ENCODE assay signal across 2 cellular contexts in genomic region chr14:99566390-99567354, GRCh38.
A peak's percentile ranks its signal among the peaks of the same experiment; 100 is the strongest.
TF ChIP-seq lines count a peak whose summit lies in the region.

No MANE protein-coding gene starts in this region.

TF ChIP-seq in HCT116, 20 proteins besides CTCF, POLR2A, EP300 and RAD21 (continued from another document):
- TF ChIP-seq ZNF274 (IDR thresholded peaks at IDR 0.05; ENCODE audit: low read depth, low read length) = no peak
- TF ChIP-seq CBX3 (IDR thresholded peaks at IDR 0.05; ENCODE audit: low read depth) = no peak
- no peak for TF ChIP-seq FOSL1 (IDR thresholded peaks at IDR 0.05; ENCODE audit: low read depth)
- no peak for TF ChIP-seq SP1 (IDR thresholded peaks at IDR 0.05; ENCODE audit: low read depth)
- no peak for TF ChIP-seq ATF3 (IDR thresholded peaks at IDR 0.05)
- no peak for TF ChIP-seq ZFX (IDR thresholded peaks at IDR 0.05)
- no peak for TF ChIP-seq EZH2phosphoT487 (IDR thresholded peaks at IDR 0.05; ENCODE audit: borderline replicate concordance)
- no peak for TF ChIP-seq JUND (IDR thresholded peaks at IDR 0.05)
- no peak for TF ChIP-seq SRF (IDR thresholded peaks at IDR 0.05; ENCODE audit: low read depth)
- TF ChIP-seq REST (IDR thresholded peaks at IDR 0.05; ENCODE audit: low read depth) = no peak

TF ChIP-seq in K562, 482 proteins besides CTCF, POLR2A, EP300 and RAD21 (continued from another document):
- TF ChIP-seq HES1 (IDR thresholded peaks at IDR 0.05; ENCODE audit: low read depth) (no peak), TAF7 (tag; IDR thresholded peaks at IDR 0.05) (no peak), CBFA2T3 (IDR thresholded peaks at IDR 0.05) (peak; percentile 30), U2AF1 (optimal IDR thresholded peaks at IDR 0.05; ENCODE audit: low read depth, low read length) (no peak), MEF2D (tag; conservative IDR thresholded peaks at IDR 0.05; ENCODE audit: low read depth) (no peak)
TF ChIP-seq in K562: peak in this region for 2.
